21 cellular contexts compared by ENCODE assay signal in genomic region chr11:8728566-8728965, GRCh38. TPM values are rescaled to one million over a fixed set of nuclear protein-coding genes. Genes with fewer than 3 reads are reported as not detected.
DNase-seq lines count a peak whose midpoint lies in the region; ATAC-seq, FAIRE-seq and TF ChIP-seq lines count a peak whose summit lies in the region.
"Had no signal": no experiment of that assay in that cellular context is flagged by ENCODE, and none has a peak within 500 bp of the region (broad histone marks: within the 10 kb centered on the region; RNA-seq: fewer than 3 reads in every experiment).

No MANE protein-coding gene starts in this region.

- H3K9me3 Mint-ChIP-seq in astrocyte (ENCODE audit: unreplicated experiment): peaks cover 3% of the 10 kb centered on the region
- H3K9me3 Mint-ChIP-seq: activated naive CD4-positive, alpha-beta T cell treated with anti-CD3 and anti-CD28 coated beads, Interleukin-2, amount 50 U/mL, for 24 hours; dendritic cell treated with granulocyte-macrophage colony-stimulating factor and Interleukin-4, amounts not matched to agents 40 ng/mL and 50 ng/mL, for 4 days; natural killer cell had no signal

- TF ChIP-seq POLR2A in uterus (IDR thresholded peaks at IDR 0.05): no peak

- TF ChIP-seq CTCF in left ventricle myocardium inferior (IDR thresholded peaks at IDR 0.05; ENCODE audit: borderline replicate concordance): no peak
- TF ChIP-seq CTCF in astrocyte (IDR thresholded peaks at IDR 0.05; ENCODE audit: insufficient read depth, low read depth, low read length): no peak
- no peak for TF ChIP-seq CTCF in uterus (IDR thresholded peaks at IDR 0.05)

- H3K4me3 Mint-ChIP-seq in astrocyte (ENCODE audit: unreplicated experiment): peak overlapping the region; percentile 9
- H3K4me3 Mint-ChIP-seq: activated CD8-positive, alpha-beta memory T cell treated with anti-CD3 and anti-CD28 coated beads, Interleukin-2, amount 10 ng/mL, durations not matched to agents 7 days and 5 days; activated naive CD4-positive, alpha-beta T cell treated with anti-CD3 and anti-CD28 coated beads, Interleukin-2, amount 50 U/mL, for 24 hours; dendritic cell treated with granulocyte-macrophage colony-stimulating factor and Interleukin-4, amounts not matched to agents 40 ng/mL and 50 ng/mL, for 4 days; natural killer cell had no signal

- H4K20me1 ChIP-seq in astrocyte (ENCODE audit: insufficient read depth, low read length): peaks cover 31% of the 10 kb centered on the region

- no peak for DNase-seq in left ventricle myocardium inferior
- DNase-seq in Right ventricle myocardium inferior (ENCODE audit: missing footprints): no peak
- peak; percentile 75 for DNase-seq in astrocyte (ENCODE audit: low read depth)
- peak; percentile 67 for DNase-seq in kidney tubule cell (ENCODE audit: low spot score)
- peak; percentile 55 to 76 for DNase-seq in uterus
- DNase-seq in activated CD4-positive, CD25-positive, alpha-beta regulatory T cell treated with anti-CD3 and anti-CD28 coated beads, Interleukin-2, amount 50 U/mL, for 72 hours: no peak
- DNase-seq in GM19238 (ENCODE audit: insufficient read length, low spot score): no peak
- DNase-seq: activated CD8-positive, alpha-beta memory T cell treated with anti-CD3 and anti-CD28 coated beads, Interleukin-2, amount 10 ng/mL, durations not matched to agents 7 days and 5 days; kidney; natural killer cell; NCI-H446 treated with DMSO at 0.1 percent for 48 hours; SHP77 treated with DMSO at 0.1 percent for 48 hours; small intestine; upper lobe of left lung had no signal

- H3K27ac ChIP-seq in left ventricle myocardium inferior (replicated peaks) (peak overlapping the region; percentile 37), astrocyte (ENCODE audit: low read depth, low read length) (no peak overlapping the region), uterus (peak overlapping the region; percentile 94 to 99)
- H3K27ac ChIP-seq: upper lobe of left lung had no signal

- H3K36me3 Mint-ChIP-seq in astrocyte (ENCODE audit: low read depth, unreplicated experiment): peaks cover 40% of the 10 kb centered on the region
- H3K36me3 Mint-ChIP-seq: activated CD8-positive, alpha-beta memory T cell treated with anti-CD3 and anti-CD28 coated beads, Interleukin-2, amount 10 ng/mL, durations not matched to agents 7 days and 5 days; activated naive CD4-positive, alpha-beta T cell treated with anti-CD3 and anti-CD28 coated beads, Interleukin-2, amount 50 U/mL, for 24 hours; natural killer cell had no signal

- intact Hi-C loops in left ventricle myocardium inferior (cut with micrococcal nuclease): no loop called here
- intact Hi-C loops in Right ventricle myocardium inferior (cut with DNase I): no loop called here
- intact Hi-C loops in uterus (cut with DNase I; ENCODE audit: low total_unique reads): no loop called here

- FAIRE-seq in astrocyte (lab: Jason Lieb, UNC): no peak
- FAIRE-seq: A204.1, D721Med, frontal cortex, H1, kidney, small intestine had no signal

- no peak overlapping the region for H2AFZ ChIP-seq in astrocyte (ENCODE audit: low read depth, low read length)

- H3K4me2 ChIP-seq in astrocyte (ENCODE audit: low read length): peak overlapping the region; percentile 43

- H3K36me3 ChIP-seq in left ventricle myocardium inferior (peaks cover 34% of the 10 kb centered on the region), astrocyte (ENCODE audit: insufficient read depth, low read length) (peaks cover 5% of the 10 kb centered on the region), uterus (no peaks in the 10 kb centered on the region)

- ATAC-seq in Right ventricle myocardium inferior (no peak), GM19467 (IDR thresholded peaks at IDR 0.05; ENCODE audit: unreplicated experiment) (no peak)
- ATAC-seq: activated CD8-positive, alpha-beta memory T cell treated with anti-CD3 and anti-CD28 coated beads, Interleukin-2, amount 10 ng/mL, durations not matched to agents 7 days and 5 days; natural killer cell had no signal

- H3K27ac Mint-ChIP-seq in astrocyte (ENCODE audit: unreplicated experiment): no peak overlapping the region
- H3K27ac Mint-ChIP-seq: activated CD8-positive, alpha-beta memory T cell treated with anti-CD3 and anti-CD28 coated beads, Interleukin-2, amount 10 ng/mL, durations not matched to agents 7 days and 5 days; activated naive CD4-positive, alpha-beta T cell treated with anti-CD3 and anti-CD28 coated beads, Interleukin-2, amount 50 U/mL, for 24 hours; dendritic cell treated with granulocyte-macrophage colony-stimulating factor and Interleukin-4, amounts not matched to agents 40 ng/mL and 50 ng/mL, for 4 days; natural killer cell had no signal

- H3K9me3 ChIP-seq in left ventricle myocardium inferior (replicated peaks): no peaks in the 10 kb centered on the region
- no peaks in the 10 kb centered on the region for H3K9me3 ChIP-seq in astrocyte (ENCODE audit: insufficient read depth, low read depth, low read length)
- no peaks in the 10 kb centered on the region for H3K9me3 ChIP-seq in uterus
- H3K9me3 ChIP-seq: upper lobe of left lung had no signal

- H3K9ac ChIP-seq in astrocyte (ENCODE audit: low read length): no peak overlapping the region

- H3K79me2 ChIP-seq in astrocyte (ENCODE audit: insufficient read depth, low read length): peaks cover 10% of the 10 kb centered on the region

- H3K27me3 Mint-ChIP-seq in astrocyte (ENCODE audit: low read depth, unreplicated experiment): no peaks in the 10 kb centered on the region
- H3K27me3 Mint-ChIP-seq: activated naive CD4-positive, alpha-beta T cell treated with anti-CD3 and anti-CD28 coated beads, Interleukin-2, amount 50 U/mL, for 24 hours had no signal

- peaks cover 43% of the 10 kb centered on the region for H3K4me1 Mint-ChIP-seq in astrocyte (ENCODE audit: low read depth, unreplicated experiment)
- H3K4me1 Mint-ChIP-seq: activated CD8-positive, alpha-beta memory T cell treated with anti-CD3 and anti-CD28 coated beads, Interleukin-2, amount 10 ng/mL, durations not matched to agents 7 days and 5 days; activated naive CD4-positive, alpha-beta T cell treated with anti-CD3 and anti-CD28 coated beads, Interleukin-2, amount 50 U/mL, for 24 hours had no signal

- H3K4me1 ChIP-seq in left ventricle myocardium inferior (peaks cover 78% of the 10 kb centered on the region), astrocyte (ENCODE audit: insufficient read depth, low read length) (peaks cover 43% of the 10 kb centered on the region), uterus (peaks cover 21 to 25% of the 10 kb centered on the region in 2 donors)

- H3K4me3 ChIP-seq in left ventricle myocardium inferior (no peak overlapping the region), astrocyte (ENCODE audit: insufficient read depth, low read depth, low read length) (no peak overlapping the region), uterus (no peak overlapping the region)
- H3K4me3 ChIP-seq: upper lobe of left lung had no signal

- H3K27me3 ChIP-seq in left ventricle myocardium inferior (ENCODE audit: low read depth) (no peaks in the 10 kb centered on the region), astrocyte (ENCODE audit: insufficient read depth, low read length) (no peaks in the 10 kb centered on the region), uterus (no peaks in the 10 kb centered on the region)
- H3K27me3 ChIP-seq: upper lobe of left lung had no signal

RNA-seq across cellular contexts. Expression of gene RPL27A, which starts 46.0 kb away (rescaled TPM):
- total RNA-seq in left ventricle myocardium inferior (597 TPM), Right ventricle myocardium inferior (679 TPM), astrocyte (573 and 682 TPM in 2 replicates), uterus (1,000 to 10,000 TPM in 2 of 4 donors, 100 to 1,000 TPM in 2; 505 to 3,151 (median 1,895) TPM)

RNA-seq across cellular contexts. Expression of gene TRIM66, which starts 46.1 kb away (rescaled TPM):
- total RNA-seq in left ventricle myocardium inferior: 4.1 TPM
- total RNA-seq in Right ventricle myocardium inferior: 3.5 TPM
- total RNA-seq in astrocyte: 7.3 and 8.8 TPM in 2 replicates
- 10 to 100 TPM in 2 of 4 donors, 1 to 10 TPM in 2; 7.4 to 18.2 (median 10.5) TPM for total RNA-seq in uterus

Comparison
In these comparisons a context has a peak if more than half of its experiments do, and no peak if none do; other contexts are left out.
1. DNase-seq: peak in astrocyte (single experiment), kidney tubule cell (single experiment) and uterus (2 of 2); none in left ventricle myocardium inferior (single experiment), Right ventricle myocardium inferior (single experiment), activated CD4-positive, CD25-positive, alpha-beta regulatory T cell treated with anti-CD3 and anti-CD28 coated beads, Interleukin-2, amount 50 U/mL, for 72 hours (single experiment) and GM19238 (single experiment).